ENCODE assay signal across 10 cellular contexts in genomic region chr3:58206406-58207011, GRCh38. TPM values are rescaled to one million over a fixed set of nuclear protein-coding genes. Genes with fewer than 3 reads are reported as not detected.
A peak's percentile ranks its signal among the peaks of the same experiment; 100 is the strongest.
DNase-seq lines count a peak whose midpoint lies in the region; ATAC-seq and TF ChIP-seq lines count a peak whose summit lies in the region.
"Had no signal": no experiment of that assay in that cellular context is flagged by ENCODE, and none has a peak within 500 bp of the region (broad histone marks: within the 10 kb centered on the region; RNA-seq: fewer than 3 reads in every experiment).

No MANE protein-coding gene starts in this region.

- no peak for TF ChIP-seq EP300 in transverse colon (IDR thresholded peaks at IDR 0.05; ENCODE audit: low read depth)

- no peak overlapping the region for H3K27ac Mint-ChIP-seq in activated CD4-positive, alpha-beta memory T cell treated with anti-CD3 and anti-CD28 coated beads for 36 hours

- in situ Hi-C loops in transverse colon (cut with MboI; ENCODE audit: low pct_ligation_motif_present in 1 of 4, low pct_unique_long_range_greater_than_20kb in 1 of 4, low sequenced_read_pairs in 3 of 4) = no loop called here

- no peaks in the 10 kb centered on the region for H3K36me3 ChIP-seq in transverse colon

- no peak for ATAC-seq in HG02623 (IDR thresholded peaks at IDR 0.05; ENCODE audit: unreplicated experiment)

- H3K4me1 ChIP-seq in transverse colon = no peaks in the 10 kb centered on the region

- peaks cover 13% of the 10 kb centered on the region for H3K4me1 Mint-ChIP-seq in activated CD4-positive, alpha-beta memory T cell treated with anti-CD3 and anti-CD28 coated beads for 36 hours (ENCODE audit: low read depth)

- 66 to 91% methylated on average over 3 to 5 of the region's 5 CpGs for WGBS in transverse colon (ENCODE audit: low coverage in 1 of 2), 2 donors

- POLR2A ChIA-PET in activated CD4-positive, alpha-beta memory T cell treated with anti-CD3 and anti-CD28 coated beads for 36 hours (lab: Charles Lee) = interaction anchor here (1.5 kb wide), 1 partner anchor 101 kb away, joined by 3 read pairs; no protein-coding TSS in a partner anchor

- peaks cover 18% of the 10 kb centered on the region for H3K27me3 Mint-ChIP-seq in activated CD4-positive, alpha-beta memory T cell treated with anti-CD3 and anti-CD28 coated beads for 36 hours

- no peak for TF ChIP-seq CTCF in fibroblast of mammary gland (conservative IDR thresholded peaks at IDR 0.05; ENCODE audit: control insufficient read depth, insufficient read depth, low read depth, low read length)
- no peak for TF ChIP-seq CTCF in transverse colon (IDR thresholded peaks at IDR 0.05)

- CTCF ChIA-PET in activated CD4-positive, alpha-beta memory T cell treated with anti-CD3 and anti-CD28 coated beads for 36 hours (lab: Charles Lee) = interaction anchor here (0.8 to 6.5 kb wide), 4 partner anchors 10 to 29 kb away, joined by 3 to 40 read pairs (median 6); no protein-coding TSS in a partner anchor

- H3K27ac ChIP-seq in transverse colon = no peak overlapping the region

- H3K9me3 ChIP-seq in transverse colon = no peaks in the 10 kb centered on the region

- intact Hi-C loops in activated CD4-positive, alpha-beta memory T cell treated with anti-CD3 and anti-CD28 coated beads for 36 hours (cut with micrococcal nuclease) = loop anchor here (1.0 kb wide), 1 partner anchor 8 kb away; no protein-coding TSS in a partner anchor
- intact Hi-C loops in transverse colon (cut with DNase I; ENCODE audit: low total_unique reads) = no loop called here

- no peaks in the 10 kb centered on the region for H3K9me3 Mint-ChIP-seq in activated CD4-positive, alpha-beta memory T cell treated with anti-CD3 and anti-CD28 coated beads for 36 hours

- H3K36me3 Mint-ChIP-seq in activated CD4-positive, alpha-beta memory T cell treated with anti-CD3 and anti-CD28 coated beads for 36 hours = no peaks in the 10 kb centered on the region

- H3K4me3 ChIP-seq in fibroblast of mammary gland (ENCODE audit: control insufficient read depth, low read depth, low read length) (no peak overlapping the region), transverse colon (no peak overlapping the region)

- no peak for TF ChIP-seq POLR2A in transverse colon (IDR thresholded peaks at IDR 0.05)

- H3K4me3 Mint-ChIP-seq in activated CD4-positive, alpha-beta memory T cell treated with anti-CD3 and anti-CD28 coated beads for 36 hours = no peak overlapping the region

- H3K27me3 ChIP-seq in transverse colon = no peaks in the 10 kb centered on the region

- DNase-seq in stimulated activated naive CD4-positive, alpha-beta T cell treated with Interleukin-2 at 50 U/mL for 16 hours (lab: John Stamatoyannopoulos, UW) = peak; percentile 3
- DNase-seq in stimulated activated naive CD4-positive, alpha-beta T cell (lab: John Stamatoyannopoulos, UW) = no peak
- DNase-seq in activated CD4-positive, alpha-beta memory T cell treated with anti-CD3 and anti-CD28 coated beads for 36 hours = peak; percentile 63
- DNase-seq in fibroblast of mammary gland (ENCODE audit: low read depth) (peak; percentile 76), DMS79 (lab: John Stamatoyannopoulos, UW) (no peak), transverse colon (no peak), DMS53 (lab: John Stamatoyannopoulos, UW) (no peak)
- DNase-seq: Caco-2, NCI-H82 had no signal

RNA-seq across cellular contexts. Expression of gene DNASE1L3, which starts 4.3 kb away (rescaled TPM):
- not detected for total RNA-seq in activated CD4-positive, alpha-beta memory T cell treated with anti-CD3 and anti-CD28 coated beads for 36 hours
- 1 to 10 TPM; 1.9 to 6.8 (median 3.6) TPM for total RNA-seq in transverse colon

RNA-seq across cellular contexts. Expression of gene ABHD6, which starts 31.1 kb away (rescaled TPM):
- 1 to 10 TPM; 3.9 to 4.1 TPM for total RNA-seq in activated CD4-positive, alpha-beta memory T cell treated with anti-CD3 and anti-CD28 coated beads for 36 hours
- 10 to 100 TPM in 3 of 4 donors, 1 to 10 TPM in 1; 5.2 to 68.1 (median 32.0) TPM for total RNA-seq in transverse colon

Comparison
In these comparisons a context has a peak if more than half of its experiments do, and no peak if none do; other contexts are left out.
1. DNase-seq: peak in stimulated activated naive CD4-positive, alpha-beta T cell treated with Interleukin-2 at 50 U/mL for 16 hours (single experiment), activated CD4-positive, alpha-beta memory T cell treated with anti-CD3 and anti-CD28 coated beads for 36 hours (single experiment) and fibroblast of mammary gland (single experiment); none in stimulated activated naive CD4-positive, alpha-beta T cell (0 of 6), DMS79 (single experiment), transverse colon (single experiment) and DMS53 (single experiment).